8 cellular contexts compared by ENCODE assay signal in genomic region chr2:1546023-1546591, GRCh38.
DNase-seq lines count a peak whose midpoint lies in the region; ATAC-seq and TF ChIP-seq lines count a peak whose summit lies in the region.

No MANE protein-coding gene starts in this region.

- no peaks in the 10 kb centered on the region for H3K9me3 ChIP-seq in vagina

- no peak overlapping the region for H3K27ac Mint-ChIP-seq in mesothelial cell of epicardium

- H3K4me3 ChIP-seq in vagina: no peak overlapping the region

- intact Hi-C loops in vagina (cut with DNase I): no loop called here

- no peaks in the 10 kb centered on the region for H3K9me3 Mint-ChIP-seq in mesothelial cell of epicardium

- peak; percentile 88 for TF ChIP-seq CTCF in mesothelial cell of epicardium (IDR thresholded peaks at IDR 0.05; ENCODE audit: unreplicated experiment)
- peak; percentile 39 to 64 (median 54) for TF ChIP-seq CTCF in vagina (IDR thresholded peaks at IDR 0.05)

- in situ Hi-C loops in SK-MEL-5 (cut with HindIII; ENCODE audit: low pct_unique_long_range_greater_than_20kb, low sequenced_read_pairs): no loop called here

- H3K4me3 Mint-ChIP-seq in mesothelial cell of epicardium: no peak overlapping the region

- ATAC-seq in HG02884 (IDR thresholded peaks at IDR 0.05; ENCODE audit: unreplicated experiment): no peak
- no peak for ATAC-seq in GM21576 (IDR thresholded peaks at IDR 0.05; ENCODE audit: unreplicated experiment)

- peak; percentile 67 for DNase-seq in EH (ENCODE audit: low read depth)
- peak; percentile 9 for DNase-seq in KG1 (lab: John Stamatoyannopoulos, UW)
- DNase-seq in SK-MEL-5 (ENCODE audit: low read depth, low spot score): peak; percentile 69
- DNase-seq in dedifferentiated amniotic fluid mesenchymal stem cell (ENCODE audit: extremely low spot score): peak; percentile 49
- DNase-seq in mesothelial cell of epicardium (ENCODE audit: low spot score in 2 of 2, unreplicated experiment in 2 of 2): peak in 1 of 2 experiments; percentile 76
- DNase-seq in vagina (ENCODE audit: extremely low spot score in 2 of 2): no peak

- peaks cover 8% of the 10 kb centered on the region for H3K4me1 ChIP-seq in vagina

- H3K27me3 Mint-ChIP-seq in mesothelial cell of epicardium (ENCODE audit: low read depth): peaks cover 34% of the 10 kb centered on the region

- H3K4me1 Mint-ChIP-seq in mesothelial cell of epicardium: peaks cover 10% of the 10 kb centered on the region

- H3K27me3 ChIP-seq in vagina: no peaks in the 10 kb centered on the region

- H3K36me3 Mint-ChIP-seq in mesothelial cell of epicardium: no peaks in the 10 kb centered on the region

- no peaks in the 10 kb centered on the region for H3K36me3 ChIP-seq in vagina

- TF ChIP-seq POLR2A in vagina (IDR thresholded peaks at IDR 0.05): no peak

- H3K27ac ChIP-seq in vagina: no peak overlapping the region

Comparison
In these comparisons a context has a peak if more than half of its experiments do, and no peak if none do; other contexts are left out.
1. DNase-seq: peak in EH (single experiment), KG1 (single experiment), SK-MEL-5 (single experiment) and dedifferentiated amniotic fluid mesenchymal stem cell (single experiment); none in vagina (0 of 2).